Comparison of ENCODE assay signal across 22 cellular contexts in the genomic region with DNA sequence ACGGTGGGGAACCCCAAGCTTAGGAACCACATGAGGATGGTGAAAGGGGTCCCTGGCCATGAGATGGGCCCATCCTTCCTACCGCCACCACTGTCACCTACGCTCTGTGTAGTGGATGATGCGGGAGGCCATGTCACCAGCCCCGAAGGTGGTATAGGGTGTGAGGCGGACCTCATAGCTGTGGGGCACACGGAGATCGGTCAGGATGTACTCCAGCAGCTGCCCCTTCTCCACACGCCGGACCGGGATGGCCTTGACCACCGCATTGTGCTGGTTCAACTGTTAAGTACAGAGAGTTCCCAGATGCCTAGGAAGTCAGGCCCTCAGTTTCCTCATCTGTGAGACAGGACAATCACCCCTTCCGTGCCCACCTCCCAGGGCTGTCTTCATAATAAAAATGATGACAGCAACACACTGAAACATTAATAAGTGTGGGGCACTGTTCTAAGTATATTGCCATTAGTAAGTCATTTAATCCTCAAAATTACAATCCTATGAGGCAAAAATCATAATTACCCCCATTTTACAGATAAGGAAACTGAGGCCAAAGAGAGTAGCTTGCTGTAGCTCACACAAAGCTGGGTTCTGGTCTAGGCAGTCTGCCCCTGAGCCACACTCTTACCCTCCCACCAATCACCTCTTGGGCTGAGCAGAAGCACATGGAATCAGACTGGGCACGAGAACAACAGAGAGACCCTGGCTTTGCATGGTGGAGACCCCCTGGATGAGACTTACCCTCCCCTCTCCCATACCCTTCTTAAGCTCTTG. TPM values are rescaled to one million over a fixed set of nuclear protein-coding genes. Genes with fewer than 3 reads are reported as not detected.
A peak's percentile ranks its signal among the peaks of the same experiment; 100 is the strongest.
DNase-seq lines count a peak whose midpoint lies in the region; ATAC-seq and TF ChIP-seq lines count a peak whose summit lies in the region.
"Had no signal": no experiment of that assay in that cellular context is flagged by ENCODE, and none has a peak within 500 bp of the region (broad histone marks: within the 10 kb centered on the region; RNA-seq: fewer than 3 reads in every experiment).

No MANE protein-coding gene starts in this region.

- peaks cover 32% of the 10 kb centered on the region for H3K27me3 Mint-ChIP-seq in activated CD4-positive, alpha-beta T cell treated with anti-CD3 and anti-CD28 coated beads, Interleukin-2, amount 10 ng/mL, durations not matched to agents 7 days and 5 days
- peaks cover 24% of the 10 kb centered on the region for H3K27me3 Mint-ChIP-seq in glutamatergic neuron (ENCODE audit: unreplicated experiment)
- H3K27me3 Mint-ChIP-seq in activated CD8-positive, alpha-beta T cell treated with anti-CD3 and anti-CD28 coated beads for 36 hours = peaks cover 25% of the 10 kb centered on the region

- no peak overlapping the region for H3K27ac ChIP-seq in IMR-90 (ENCODE audit: insufficient read depth, low read length)
- H3K27ac ChIP-seq: 22Rv1, BLaER1, C4-2B had no signal

- CTCF ChIA-PET in activated CD4-positive, alpha-beta T cell treated with anti-CD3 and anti-CD28 coated beads, Interleukin-2, amount 10 ng/mL, durations not matched to agents 7 days and 5 days (lab: Charles Lee) = no interaction called here
- CTCF ChIA-PET in IMR-90 (lab: Yijun Ruan, JAX) = no interaction called here
- CTCF ChIA-PET in activated CD8-positive, alpha-beta T cell treated with anti-CD3 and anti-CD28 coated beads for 36 hours (lab: Charles Lee) = no interaction called here

- no peaks in the 10 kb centered on the region for H4K20me1 ChIP-seq in IMR-90 (ENCODE audit: insufficient read depth, low read length)
- H4K20me1 ChIP-seq: BLaER1 had no signal

- H4K91ac ChIP-seq in IMR-90 (ENCODE audit: insufficient read depth, low read depth, low read length) = no peak overlapping the region

- no peaks in the 10 kb centered on the region; the same call in 1 of the 2 replicates for H3K9me1 ChIP-seq in IMR-90 (ENCODE audit: insufficient read depth, low read length)

- TF ChIP-seq CTCF in IMR-90 (conservative IDR thresholded peaks at IDR 0.05; ENCODE audit: low read depth, low read length) (no peak), glutamatergic neuron (IDR thresholded peaks at IDR 0.05; ENCODE audit: partially characterized antibody, unreplicated experiment) (no peak)
- no peak for TF ChIP-seq CTCF in activated CD8-positive, alpha-beta T cell treated with anti-CD3 and anti-CD28 coated beads for 36 hours (IDR thresholded peaks at IDR 0.05)

- peaks cover 22% of the 10 kb centered on the region for H3K36me3 Mint-ChIP-seq in activated CD4-positive, alpha-beta T cell treated with anti-CD3 and anti-CD28 coated beads, Interleukin-2, amount 10 ng/mL, durations not matched to agents 7 days and 5 days (ENCODE audit: low read depth)
- peaks cover 12% of the 10 kb centered on the region for H3K36me3 Mint-ChIP-seq in glutamatergic neuron (ENCODE audit: unreplicated experiment)
- H3K36me3 Mint-ChIP-seq in activated CD8-positive, alpha-beta T cell treated with anti-CD3 and anti-CD28 coated beads for 36 hours (ENCODE audit: low read depth) = peaks cover 3% of the 10 kb centered on the region
- H3K36me3 Mint-ChIP-seq: CD8-positive, alpha-beta T cell had no signal

- no peak overlapping the region for H2BK20ac ChIP-seq in IMR-90 (ENCODE audit: low read depth, low read length)

- no peak overlapping the region for H3K4me2 ChIP-seq in IMR-90 (ENCODE audit: low read depth, low read length)
- H3K4me2 ChIP-seq: BLaER1, GM23338 had no signal

- 98% methylated on average over 7 of the region's 14 CpGs; no CpG with 5 or more reads in 1 of the 2 experiments for WGBS in IMR-90 (ENCODE audit: extremely low coverage in 2 of 2, insufficient read length in 1 of 2), 2 experiments

- H3K9me3 ChIP-seq in IMR-90 (ENCODE audit: control insufficient read depth, insufficient read depth, low read length) = no peaks in the 10 kb centered on the region
- H3K9me3 ChIP-seq: Caco-2 had no signal

- no peak overlapping the region for H3K18ac ChIP-seq in IMR-90 (ENCODE audit: low read depth, low read length)

- H2AK5ac ChIP-seq in IMR-90 (ENCODE audit: low read depth, low read length) = 0 out of 2 replicates have a peak overlapping the region, but pooled peaks have one; percentile 27

- H2BK15ac ChIP-seq in IMR-90 (ENCODE audit: low read depth, low read length) = no peak overlapping the region

- H3K56ac ChIP-seq in IMR-90 (ENCODE audit: extremely low read depth, insufficient read depth, low read length) = no peak overlapping the region

- BruUV-seq in IMR-90 (replicated peaks; lab: Mats Ljungman, UMichigan) = no TSS peak

- H3K4ac ChIP-seq in IMR-90 (ENCODE audit: low read depth, low read length) = no peak overlapping the region

- H3K79me1 ChIP-seq in IMR-90 (ENCODE audit: low read depth in 1 of 2, low read length in 2 of 2) = no peaks in the 10 kb centered on the region

- H3K4me1 ChIP-seq in IMR-90 (ENCODE audit: control insufficient read depth, insufficient read depth, low read length) = no peaks in the 10 kb centered on the region
- H3K4me1 ChIP-seq: Caco-2 had no signal

- H2BK5ac ChIP-seq in IMR-90 (ENCODE audit: low read depth, low read length, poor library complexity, severe bottlenecking) = no peak overlapping the region

- no peak overlapping the region for H3K4me3 ChIP-seq in IMR-90 (ENCODE audit: insufficient read depth, low read depth, low read length)
- H3K4me3 ChIP-seq: BLaER1, GM12878, GM23338 had no signal

- no peak overlapping the region for H3K4me3 Mint-ChIP-seq in activated CD4-positive, alpha-beta T cell treated with anti-CD3 and anti-CD28 coated beads, Interleukin-2, amount 10 ng/mL, durations not matched to agents 7 days and 5 days
- H3K4me3 Mint-ChIP-seq in glutamatergic neuron (ENCODE audit: unreplicated experiment) = no peak overlapping the region
- H3K4me3 Mint-ChIP-seq in activated CD8-positive, alpha-beta T cell treated with anti-CD3 and anti-CD28 coated beads for 36 hours = no peak overlapping the region
- H3K4me3 Mint-ChIP-seq: B cell; CD8-positive, alpha-beta T cell; GM23338; H9 had no signal

- no peak overlapping the region for H2BK120ac ChIP-seq in IMR-90 (ENCODE audit: low read depth, low read length)

- no peak overlapping the region for H4K5ac ChIP-seq in IMR-90 (ENCODE audit: low read depth, low read length)

- no peak for ATAC-seq in IMR-90 (ENCODE audit: low read depth)
- no peak for ATAC-seq in sciatic nerve
- no peak for ATAC-seq in activated CD8-positive, alpha-beta T cell treated with anti-CD3 and anti-CD28 coated beads for 36 hours
- ATAC-seq: CD8-positive, alpha-beta T cell; GM12878; GM23338; HCT116 had no signal

- TF ChIP-seq POLR2A in IMR-90 (IDR thresholded peaks at IDR 0.05; ENCODE audit: low read depth, low read length) = no peak

- H3K23ac ChIP-seq in IMR-90 (ENCODE audit: low read depth, low read length) = no peak overlapping the region

- POLR2A ChIA-PET in activated CD4-positive, alpha-beta T cell treated with anti-CD3 and anti-CD28 coated beads, Interleukin-2, amount 10 ng/mL, durations not matched to agents 7 days and 5 days (lab: Charles Lee) = no interaction called here
- POLR2A ChIA-PET in IMR-90 (lab: Charles Lee; ENCODE audit: unreplicated experiment) = no interaction called here
- POLR2A ChIA-PET in activated CD8-positive, alpha-beta T cell treated with anti-CD3 and anti-CD28 coated beads for 36 hours (lab: Charles Lee) = no interaction called here

- H3K4me1 Mint-ChIP-seq in activated CD4-positive, alpha-beta T cell treated with anti-CD3 and anti-CD28 coated beads, Interleukin-2, amount 10 ng/mL, durations not matched to agents 7 days and 5 days = peaks cover 52% of the 10 kb centered on the region
- H3K4me1 Mint-ChIP-seq in glutamatergic neuron (ENCODE audit: low read depth, unreplicated experiment) = peaks cover 6% of the 10 kb centered on the region
- peaks cover 22% of the 10 kb centered on the region for H3K4me1 Mint-ChIP-seq in activated CD8-positive, alpha-beta T cell treated with anti-CD3 and anti-CD28 coated beads for 36 hours (ENCODE audit: low read depth)

- no peak overlapping the region for H4K8ac ChIP-seq in IMR-90 (ENCODE audit: low read depth in 2 of 2, low read length in 2 of 2)

- no peak for DNase-seq in activated CD4-positive, alpha-beta T cell treated with anti-CD3 and anti-CD28 coated beads, Interleukin-2, amount 10 ng/mL, durations not matched to agents 7 days and 5 days
- no peak for DNase-seq in activated CD4-positive, alpha-beta T cell treated with anti-CD3 and anti-CD28 coated beads for 1 hour
- DNase-seq in IMR-90 (no peak), glutamatergic neuron (peak; percentile 5), posterior vena cava (ENCODE audit: low spot score) (peak; percentile 31), HUDEP-2 (lab: John Stamatoyannopoulos, UW; ENCODE audit: unreplicated experiment in 76 of 76) (no peak), sciatic nerve (ENCODE audit: low spot score) (no peak)
- DNase-seq in activated CD8-positive, alpha-beta T cell treated with anti-CD3 and anti-CD28 coated beads for 36 hours = no peak
- DNase-seq: CD4-positive, CD25-positive, alpha-beta regulatory T cell; CD8-positive, alpha-beta T cell; DMS79; EL; GDM1; H9 had no signal

- H3K9ac ChIP-seq in IMR-90 (ENCODE audit: low read depth, low read length) = no peak overlapping the region
- H3K9ac ChIP-seq: BLaER1 had no signal

- H3K27me3 ChIP-seq in IMR-90 (ENCODE audit: control insufficient read depth, insufficient read depth, low read length) = peaks cover 2% of the 10 kb centered on the region
- H3K27me3 ChIP-seq: BLaER1 had no signal

- no peak overlapping the region for H2AK9ac ChIP-seq in IMR-90 (replicated peaks; ENCODE audit: low read depth, low read length, poor library complexity)

- no peak overlapping the region for H2AFZ ChIP-seq in IMR-90 (replicated peaks; ENCODE audit: low read length, poor library complexity)
- H2AFZ ChIP-seq: GM23338 had no signal

- H3K14ac ChIP-seq in IMR-90 (replicated peaks; ENCODE audit: low read depth, low read length) = no peak overlapping the region

- TF ChIP-seq RAD21 in IMR-90 (IDR thresholded peaks at IDR 0.05; ENCODE audit: low read length) = no peak

- H3K36me3 ChIP-seq in IMR-90 (ENCODE audit: control insufficient read depth, insufficient read depth, low read length) = peaks cover 5% of the 10 kb centered on the region
- H3K36me3 ChIP-seq: BLaER1 had no signal

- intact Hi-C loops in IMR-90 (cut with micrococcal nuclease) (no loop called here), posterior vena cava (cut with DNase I) (no loop called here), sciatic nerve (cut with DNase I) (no loop called here)
- intact Hi-C loops in activated CD8-positive, alpha-beta T cell treated with anti-CD3 and anti-CD28 coated beads for 36 hours (cut with micrococcal nuclease) = no loop called here

- peaks cover 14% of the 10 kb centered on the region for H3K9me3 Mint-ChIP-seq in activated CD4-positive, alpha-beta T cell treated with anti-CD3 and anti-CD28 coated beads, Interleukin-2, amount 10 ng/mL, durations not matched to agents 7 days and 5 days
- peaks cover 25% of the 10 kb centered on the region for H3K9me3 Mint-ChIP-seq in glutamatergic neuron (ENCODE audit: unreplicated experiment)
- peaks cover 2% of the 10 kb centered on the region for H3K9me3 Mint-ChIP-seq in activated CD8-positive, alpha-beta T cell treated with anti-CD3 and anti-CD28 coated beads for 36 hours
- H3K9me3 Mint-ChIP-seq: CD8-positive, alpha-beta T cell had no signal

- peak overlapping the region; percentile 66 for H3K27ac Mint-ChIP-seq in activated CD4-positive, alpha-beta T cell treated with anti-CD3 and anti-CD28 coated beads, Interleukin-2, amount 10 ng/mL, durations not matched to agents 7 days and 5 days
- no peak overlapping the region for H3K27ac Mint-ChIP-seq in glutamatergic neuron (ENCODE audit: unreplicated experiment)
- no peak overlapping the region for H3K27ac Mint-ChIP-seq in activated CD8-positive, alpha-beta T cell treated with anti-CD3 and anti-CD28 coated beads for 36 hours
- H3K27ac Mint-ChIP-seq: B cell, GM23338, H9 had no signal

- dilution Hi-C loops in IMR-90 (cut with HindIII; ENCODE audit: low sequenced_read_pairs, unreplicated experiment) = no loop called here

- in situ Hi-C loops in IMR-90 (cut with MboI; ENCODE audit: low sequenced_read_pairs) = no loop called here

RNA-seq across cellular contexts. Expression of a gene that starts 51.4 kb away (rescaled TPM):
- 1 to 10 TPM; 1.3 to 2.2 TPM for total RNA-seq in activated CD4-positive, alpha-beta T cell treated with anti-CD3 and anti-CD28 coated beads, Interleukin-2, amount 10 ng/mL, durations not matched to agents 7 days and 5 days
- 4.3 and 5.0 TPM in 2 replicates for total RNA-seq in IMR-90 (2012; rRNA removed)
- 13.4 and 17.2 TPM in 2 replicates for polyA plus RNA-seq in IMR-90 (2012; rRNA removed)
- 8.5 and 11.7 TPM in 2 replicates for polyA plus RNA-seq in IMR-90 (2012; cell fraction: cytosol; rRNA removed)
- polyA plus RNA-seq in IMR-90 (2012; cell fraction: nucleus; rRNA removed; ENCODE audit: low replicate concordance) = 23.1 and 50.4 TPM in 2 replicates
- 908 TPM for total RNA-seq in glutamatergic neuron (ENCODE audit: unreplicated experiment)
- 1 to 10 TPM; 3.5 to 7.6 TPM for total RNA-seq in posterior vena cava
- 13.8 TPM for total RNA-seq in sciatic nerve
- total RNA-seq in activated CD8-positive, alpha-beta T cell treated with anti-CD3 and anti-CD28 coated beads for 36 hours = 1 to 10 TPM; 1.0 to 2.1 TPM

Comparison
In these comparisons a context has a peak if more than half of its experiments do, and no peak if none do; other contexts are left out.
1. DNase-seq: peak in glutamatergic neuron (single experiment) and posterior vena cava (single experiment); none in activated CD4-positive, alpha-beta T cell treated with anti-CD3 and anti-CD28 coated beads, Interleukin-2, amount 10 ng/mL, durations not matched to agents 7 days and 5 days (single experiment), activated CD4-positive, alpha-beta T cell treated with anti-CD3 and anti-CD28 coated beads for 1 hour (single experiment), IMR-90 (single experiment), HUDEP-2 (0 of 76), sciatic nerve (single experiment) and activated CD8-positive, alpha-beta T cell treated with anti-CD3 and anti-CD28 coated beads for 36 hours (single experiment).
2. RNA of a gene that starts 51.4 kb away (total RNA-seq): 908 TPM in glutamatergic neuron (single experiment); 13.8 TPM in sciatic nerve (single experiment), 3.5 to 7.6 TPM in posterior vena cava, 4.3 to 5.0 TPM in IMR-90, 1.3 to 2.2 TPM in activated CD4-positive, alpha-beta T cell treated with anti-CD3 and anti-CD28 coated beads, Interleukin-2, amount 10 ng/mL, durations not matched to agents 7 days and 5 days and 1.0 to 2.1 TPM in activated CD8-positive, alpha-beta T cell treated with anti-CD3 and anti-CD28 coated beads for 36 hours; every median in the first group is over 10 times any median in the second.